In the genomic region with DNA sequence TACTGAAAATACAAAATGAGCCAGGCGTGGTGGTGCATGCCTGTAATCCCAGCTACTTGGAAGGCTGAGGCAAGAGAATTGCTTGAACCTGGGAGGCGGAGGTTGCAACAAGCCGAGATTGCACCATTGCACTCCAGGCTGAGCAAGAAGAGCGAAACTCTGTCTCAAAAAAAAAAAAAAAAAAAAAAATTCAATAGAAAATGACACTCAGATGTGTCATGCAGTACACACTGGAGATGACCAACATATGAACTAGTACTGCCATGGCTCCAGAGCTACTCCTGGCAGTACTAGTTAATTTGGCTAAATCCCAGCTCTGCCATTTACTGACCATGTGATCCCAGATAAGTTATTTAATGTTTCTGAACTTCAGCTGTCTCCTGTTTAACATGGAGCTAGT, we compare ENCODE assay signal across 23 cellular contexts. TPM values are rescaled to one million over a fixed set of nuclear protein-coding genes. Genes with fewer than 3 reads are reported as not detected.
DNase-seq lines count a peak whose midpoint lies in the region; ATAC-seq, FAIRE-seq and TF ChIP-seq lines count a peak whose summit lies in the region.
"Had no signal": no experiment of that assay in that cellular context is flagged by ENCODE, and none has a peak within 500 bp of the region (broad histone marks: within the 10 kb centered on the region; RNA-seq: fewer than 3 reads in every experiment).

No MANE protein-coding gene starts in this region.

- peaks cover 28% of the 10 kb centered on the region for H3K4me1 Mint-ChIP-seq in HFFc6 (ENCODE audit: low read depth)
- H3K4me1 Mint-ChIP-seq in activated CD8-positive, alpha-beta T cell treated with anti-CD3 and anti-CD28 coated beads for 36 hours (ENCODE audit: low read depth), result peaks cover 33% of the 10 kb centered on the region

- no peak for FAIRE-seq in RCC 7860 (lab: Jason Lieb, UNC)
- FAIRE-seq: pancreas had no signal

- H3K4me2 ChIP-seq in smooth muscle cell, result peak overlapping the region; percentile 63

- no peak overlapping the region for H2AFZ ChIP-seq in smooth muscle cell (ENCODE audit: low read depth)

- no peak overlapping the region for H3K9ac ChIP-seq in smooth muscle cell (ENCODE audit: low read depth)

- H3K27me3 Mint-ChIP-seq in HFFc6 (ENCODE audit: insufficient read depth), result no peaks in the 10 kb centered on the region
- no peaks in the 10 kb centered on the region for H3K27me3 Mint-ChIP-seq in activated CD8-positive, alpha-beta T cell treated with anti-CD3 and anti-CD28 coated beads for 36 hours

- CTCF ChIA-PET in activated CD8-positive, alpha-beta T cell treated with anti-CD3 and anti-CD28 coated beads for 36 hours (lab: Charles Lee), result interaction anchor here (1.2 to 8.5 kb wide), 6 partner anchors 10 to 92 kb away, joined by 3 to 53 read pairs (median 10); a partner anchor contains a TSS

- peaks cover 15% of the 10 kb centered on the region for H3K36me3 Mint-ChIP-seq in HFFc6 (ENCODE audit: low read depth)
- H3K36me3 Mint-ChIP-seq in activated CD8-positive, alpha-beta T cell treated with anti-CD3 and anti-CD28 coated beads for 36 hours (ENCODE audit: low read depth), result peaks cover 12% of the 10 kb centered on the region

- intact Hi-C loops in activated CD8-positive, alpha-beta T cell treated with anti-CD3 and anti-CD28 coated beads for 36 hours (cut with micrococcal nuclease), result no loop called here

- H3K27ac Mint-ChIP-seq in HFFc6, result peak overlapping the region; percentile 34; the same call in 1 of the 2 replicates
- no peak overlapping the region for H3K27ac Mint-ChIP-seq in activated CD8-positive, alpha-beta T cell treated with anti-CD3 and anti-CD28 coated beads for 36 hours

- H3K27ac ChIP-seq in smooth muscle cell (ENCODE audit: low read depth), result no peak overlapping the region
- H3K27ac ChIP-seq: esophagus muscularis mucosa, pancreas, right lobe of liver, SK-N-MC, tibial nerve had no signal

- no peak overlapping the region for H3K4me3 Mint-ChIP-seq in HFFc6
- no peak overlapping the region for H3K4me3 Mint-ChIP-seq in activated CD8-positive, alpha-beta T cell treated with anti-CD3 and anti-CD28 coated beads for 36 hours
- H3K4me3 Mint-ChIP-seq: immature natural killer cell had no signal

- peaks cover 7% of the 10 kb centered on the region for H3K36me3 ChIP-seq in smooth muscle cell (ENCODE audit: low read depth)
- H3K36me3 ChIP-seq: pancreas had no signal

- no peaks in the 10 kb centered on the region for H3K27me3 ChIP-seq in smooth muscle cell (ENCODE audit: low read depth)
- H3K27me3 ChIP-seq: esophagus muscularis mucosa, heart left ventricle, pancreas, Peyer's patch, right lobe of liver, tibial nerve had no signal

- no peaks in the 10 kb centered on the region for H3K9me3 Mint-ChIP-seq in HFFc6
- no peaks in the 10 kb centered on the region for H3K9me3 Mint-ChIP-seq in activated CD8-positive, alpha-beta T cell treated with anti-CD3 and anti-CD28 coated beads for 36 hours
- H3K9me3 Mint-ChIP-seq: immature natural killer cell had no signal

- H3K9me3 ChIP-seq in smooth muscle cell (replicated peaks; ENCODE audit: low read depth), result no peaks in the 10 kb centered on the region
- H3K9me3 ChIP-seq: esophagus muscularis mucosa, heart left ventricle, pancreas, Peyer's patch, right lobe of liver, tibial nerve had no signal

- H4K20me1 ChIP-seq in smooth muscle cell (ENCODE audit: low read depth), result peaks cover 11% of the 10 kb centered on the region

- POLR2A ChIA-PET in activated CD8-positive, alpha-beta T cell treated with anti-CD3 and anti-CD28 coated beads for 36 hours (lab: Charles Lee), result interaction anchor here (1.3 kb wide), 3 partner anchors 20 to 392 kb away, joined by 4 to 6 read pairs (median 4); no protein-coding TSS in a partner anchor

- peaks cover 18% of the 10 kb centered on the region for H3K79me2 ChIP-seq in smooth muscle cell (ENCODE audit: low read depth)

- no peak for ATAC-seq in activated CD8-positive, alpha-beta T cell treated with anti-CD3 and anti-CD28 coated beads for 36 hours
- no peak for ATAC-seq in GM18498 (IDR thresholded peaks at IDR 0.05; ENCODE audit: unreplicated experiment)
- ATAC-seq: heart left ventricle, pancreas, right lobe of liver had no signal

- no peak overlapping the region for H3K4me3 ChIP-seq in smooth muscle cell
- H3K4me3 ChIP-seq: esophagus muscularis mucosa, heart left ventricle, pancreas, Peyer's patch, right lobe of liver, SK-N-MC, tibial nerve had no signal

- 73% methylated on average over 4 of the region's 4 CpGs for WGBS in smooth muscle cell (ENCODE audit: low lambda C conversion rate)

- H3F3A ChIP-seq in smooth muscle cell (ENCODE audit: low read depth), result peaks cover 10% of the 10 kb centered on the region

- DNase-seq in HFFc6, result peak; percentile 56
- peak; percentile 42 for DNase-seq in RCC 7860 (ENCODE audit: low spot score)
- peak; percentile 63 for DNase-seq in fibroblast of gingiva (ENCODE audit: low read depth)
- no peak for DNase-seq in smooth muscle cell (lab: John Stamatoyannopoulos, UW; ENCODE audit: unreplicated experiment)
- DNase-seq in activated CD8-positive, alpha-beta T cell treated with anti-CD3 and anti-CD28 coated beads for 36 hours, result no peak
- no peak for DNase-seq in SKM-1 (lab: John Stamatoyannopoulos, UW; ENCODE audit: unreplicated experiment)
- DNase-seq: activated gamma-delta T cell treated with Interleukin-2 at 50 U/mL for 16 hours; amygdala; Calu3; central memory CD4-positive, alpha-beta T cell; H7; heart left ventricle; immature natural killer cell; NCI-H2029; NCI-H345; pancreas; Peyer's patch; right lobe of liver; stimulated activated naive CD4-positive, alpha-beta T cell had no signal

- H3K4me1 ChIP-seq in smooth muscle cell (ENCODE audit: low read depth), result no peaks in the 10 kb centered on the region

- TF ChIP-seq CTCF in HFFc6 (IDR thresholded peaks at IDR 0.05), result no peak
- TF ChIP-seq CTCF in smooth muscle cell (IDR thresholded peaks at IDR 0.05; ENCODE audit: borderline replicate concordance, insufficient read depth, poor library complexity, severe bottlenecking), result no peak
- TF ChIP-seq CTCF in activated CD8-positive, alpha-beta T cell treated with anti-CD3 and anti-CD28 coated beads for 36 hours (IDR thresholded peaks at IDR 0.05), result no peak

RNA-seq across cellular contexts. Expression of a gene that starts 7.3 kb away (rescaled TPM):
- total RNA-seq in HFFc6 (2021; fragmentation: NEBNext Ultra II Directional; extraction: Animal tissue kit (Norgen Biotek cat#: 25700)), result 100 to 1,000 TPM; 148 to 185 (median 155) TPM
- 73.3 and 84.3 TPM in 2 replicates for total RNA-seq in smooth muscle cell
- polyA plus RNA-seq in smooth muscle cell, result 315 and 337 TPM in 2 replicates
- 10 to 100 TPM; 69.6 to 73.3 TPM for total RNA-seq in activated CD8-positive, alpha-beta T cell treated with anti-CD3 and anti-CD28 coated beads for 36 hours

RNA-seq across cellular contexts. Expression of a gene that starts 20.7 kb away (rescaled TPM):
- total RNA-seq in HFFc6 (2021; fragmentation: NEBNext Ultra II Directional; extraction: Animal tissue kit (Norgen Biotek cat#: 25700)), result 100 to 1,000 TPM; 242 to 284 (median 245) TPM
- 96.8 and 99.4 TPM in 2 replicates for total RNA-seq in smooth muscle cell
- 63.2 and 69.5 TPM in 2 replicates for polyA plus RNA-seq in smooth muscle cell
- total RNA-seq in activated CD8-positive, alpha-beta T cell treated with anti-CD3 and anti-CD28 coated beads for 36 hours, result 100 to 1,000 TPM; 247 to 253 TPM

Comparison
In these comparisons a context has a peak if more than half of its experiments do, and no peak if none do; other contexts are left out.
1. DNase-seq: peak in HFFc6 (single experiment), RCC 7860 (single experiment) and fibroblast of gingiva (single experiment); none in smooth muscle cell (single experiment), activated CD8-positive, alpha-beta T cell treated with anti-CD3 and anti-CD28 coated beads for 36 hours (single experiment) and SKM-1 (single experiment).